In genomic region chr11:9943346-9944110, GRCh38 we compare ENCODE assay signal across 1 cellular context.
TF ChIP-seq lines count a peak whose summit lies in the region.

No MANE protein-coding gene starts in this region.

TF ChIP-seq in GM23338, 12 proteins besides CTCF, POLR2A, EP300 and RAD21 (continued from another document):
- TF ChIP-seq ZNF462 (CRISPR knock-in tag; IDR thresholded peaks at IDR 0.05) (no peak), ZNF114 (CRISPR knock-in tag; IDR thresholded peaks at IDR 0.05) (no peak)
